8 cellular contexts compared by ENCODE assay signal in the genomic region with DNA sequence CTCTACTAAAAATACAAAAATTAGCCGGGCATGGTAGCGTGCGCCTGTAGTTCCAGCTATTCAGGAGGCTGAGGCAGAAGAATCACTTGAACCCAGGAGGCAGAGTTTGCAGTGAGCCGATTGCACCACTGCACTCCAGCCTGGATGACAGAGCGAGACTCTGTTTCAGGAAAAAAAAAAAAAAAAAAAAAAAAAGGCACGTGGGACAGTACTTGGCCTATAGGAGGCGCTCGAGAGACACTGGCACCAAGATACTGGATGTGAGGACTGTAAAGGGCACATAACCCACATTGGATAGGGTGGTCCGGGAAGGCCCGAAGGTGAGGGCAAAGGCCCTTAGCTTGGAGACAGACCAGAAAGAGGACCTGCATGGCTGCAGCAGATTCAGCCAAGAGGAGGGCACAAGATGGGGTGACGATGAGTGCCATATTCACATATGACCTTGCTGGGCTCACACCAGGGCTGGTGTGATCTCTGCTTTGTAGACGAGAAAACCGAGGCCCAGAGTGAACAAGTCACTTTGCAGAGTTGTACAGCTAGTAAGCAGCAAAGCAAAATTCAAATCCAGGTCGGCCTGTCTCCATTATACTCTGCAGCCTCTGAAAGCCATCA.
DNase-seq lines count a peak whose midpoint lies in the region; ATAC-seq and TF ChIP-seq lines count a peak whose summit lies in the region.

No MANE protein-coding gene starts in this region.

- H3K4me3 Mint-ChIP-seq in activated CD4-positive, alpha-beta T cell treated with anti-CD3 and anti-CD28 coated beads for 36 hours: no peak overlapping the region
- H3K4me3 Mint-ChIP-seq in stimulated activated naive CD8-positive, alpha-beta T cell treated with anti-CD3 and anti-CD28 coated beads, Interleukin-15, amount 100 ng/mL, for 72 hours: no peak overlapping the region

- H3K27me3 Mint-ChIP-seq in activated CD4-positive, alpha-beta T cell treated with anti-CD3 and anti-CD28 coated beads for 36 hours: no peaks in the 10 kb centered on the region
- no peaks in the 10 kb centered on the region for H3K27me3 Mint-ChIP-seq in stimulated activated naive CD8-positive, alpha-beta T cell treated with anti-CD3 and anti-CD28 coated beads, Interleukin-15, amount 100 ng/mL, for 72 hours

- H3K4me3 ChIP-seq in LNCaP clone FGC (ENCODE audit: low read depth, low read length): no peak overlapping the region

- POLR2A ChIA-PET in activated CD4-positive, alpha-beta T cell treated with anti-CD3 and anti-CD28 coated beads for 36 hours (lab: Charles Lee): no interaction called here

- no peaks in the 10 kb centered on the region for H3K9me3 Mint-ChIP-seq in activated CD4-positive, alpha-beta T cell treated with anti-CD3 and anti-CD28 coated beads for 36 hours (ENCODE audit: low read depth)
- no peaks in the 10 kb centered on the region for H3K9me3 Mint-ChIP-seq in stimulated activated naive CD8-positive, alpha-beta T cell treated with anti-CD3 and anti-CD28 coated beads, Interleukin-15, amount 100 ng/mL, for 72 hours

- CTCF ChIA-PET in activated CD4-positive, alpha-beta T cell treated with anti-CD3 and anti-CD28 coated beads for 36 hours (lab: Charles Lee): interaction anchor here (0.6 to 1.6 kb wide), 4 partner anchors 9 to 237 kb away, joined by 3 to 4 read pairs (median 3); no protein-coding TSS in a partner anchor

- DNase-seq in activated CD4-positive, alpha-beta T cell treated with anti-CD3 and anti-CD28 coated beads for 36 hours: peak; percentile 63
- no peak for DNase-seq in activated CD4-positive, alpha-beta T cell treated with anti-CD3 and anti-CD28 coated beads, Interleukin-2, amount 50 U/mL, for 4 hours
- no peak for DNase-seq in LNCaP clone FGC (ENCODE audit: low read depth)
- DNase-seq in activated T-cell treated with anti-CD3 and anti-CD28 coated beads, Interleukin-2, amount 50 U/mL, for 1 hour: peak; percentile 17
- DNase-seq in iPS DF 4.7 (ENCODE audit: extremely low read depth, low spot score): peak; percentile 33
- peak; percentile 15 to 23 for DNase-seq in stimulated activated naive CD8-positive, alpha-beta T cell treated with anti-CD3 and anti-CD28 coated beads, Interleukin-15, amount 100 ng/mL, for 72 hours
- no peak for DNase-seq in occipital lobe (lab: John Stamatoyannopoulos, UW)
- no peak for DNase-seq in pons (ENCODE audit: low spot score)

- TF ChIP-seq CTCF in LNCaP clone FGC (IDR thresholded peaks at IDR 0.05; ENCODE audit: control insufficient read depth, extremely low read depth, insufficient read depth): peak; percentile 56

- no peak overlapping the region for H3K27ac Mint-ChIP-seq in activated CD4-positive, alpha-beta T cell treated with anti-CD3 and anti-CD28 coated beads for 36 hours
- no peak overlapping the region for H3K27ac Mint-ChIP-seq in stimulated activated naive CD8-positive, alpha-beta T cell treated with anti-CD3 and anti-CD28 coated beads, Interleukin-15, amount 100 ng/mL, for 72 hours

- peaks cover 2% of the 10 kb centered on the region for H3K36me3 Mint-ChIP-seq in activated CD4-positive, alpha-beta T cell treated with anti-CD3 and anti-CD28 coated beads for 36 hours (ENCODE audit: low read depth)

- intact Hi-C loops in activated CD4-positive, alpha-beta T cell treated with anti-CD3 and anti-CD28 coated beads for 36 hours (cut with DNase I, micrococcal nuclease): no loop called here

- ATAC-seq in activated CD4-positive, alpha-beta T cell treated with anti-CD3 and anti-CD28 coated beads for 36 hours: peak; percentile 26
- ATAC-seq in stimulated activated naive CD8-positive, alpha-beta T cell treated with anti-CD3 and anti-CD28 coated beads, Interleukin-15, amount 100 ng/mL, for 72 hours: no peak

- H3K4me1 Mint-ChIP-seq in activated CD4-positive, alpha-beta T cell treated with anti-CD3 and anti-CD28 coated beads for 36 hours: no peaks in the 10 kb centered on the region
- no peaks in the 10 kb centered on the region for H3K4me1 Mint-ChIP-seq in stimulated activated naive CD8-positive, alpha-beta T cell treated with anti-CD3 and anti-CD28 coated beads, Interleukin-15, amount 100 ng/mL, for 72 hours

Comparison
In these comparisons a context has a peak if more than half of its experiments do, and no peak if none do; other contexts are left out.
1. DNase-seq: peak in activated CD4-positive, alpha-beta T cell treated with anti-CD3 and anti-CD28 coated beads for 36 hours (single experiment), activated T-cell treated with anti-CD3 and anti-CD28 coated beads, Interleukin-2, amount 50 U/mL, for 1 hour (single experiment), iPS DF 4.7 (single experiment) and stimulated activated naive CD8-positive, alpha-beta T cell treated with anti-CD3 and anti-CD28 coated beads, Interleukin-15, amount 100 ng/mL, for 72 hours (2 of 2); none in activated CD4-positive, alpha-beta T cell treated with anti-CD3 and anti-CD28 coated beads, Interleukin-2, amount 50 U/mL, for 4 hours (0 of 2), LNCaP clone FGC (single experiment), occipital lobe (single experiment) and pons (single experiment).